13 cellular contexts compared by ENCODE assay signal in the genomic region with DNA sequence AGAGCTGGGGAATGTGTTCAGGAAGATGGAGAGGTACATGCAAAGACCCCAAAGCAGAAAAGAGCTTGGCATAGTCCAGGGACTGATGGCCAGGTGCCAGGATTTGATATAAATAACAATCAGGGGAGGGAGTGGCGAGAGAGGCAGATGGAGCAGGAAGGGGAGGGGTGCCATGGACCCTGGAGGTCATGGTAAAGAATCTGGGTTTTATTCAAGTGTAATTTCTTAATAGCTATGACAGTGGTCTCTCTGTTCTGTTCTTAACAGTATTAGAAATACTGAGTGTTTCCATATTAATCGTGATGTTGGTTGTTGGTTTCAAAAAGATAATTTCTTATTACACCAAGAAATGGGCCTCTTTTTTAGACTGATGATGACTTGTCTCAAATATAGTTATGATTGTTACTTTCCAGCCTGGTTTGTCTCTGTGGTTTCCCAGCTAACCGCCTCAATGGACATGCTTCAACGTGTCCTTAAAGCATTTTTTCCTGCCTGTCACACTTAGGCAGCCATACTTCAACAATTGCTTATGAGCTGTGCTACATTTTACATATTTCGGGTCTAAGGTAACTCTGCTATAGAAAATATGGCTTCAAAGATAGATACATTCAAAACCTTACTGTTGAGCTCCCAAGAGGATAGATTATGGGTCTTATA. TPM values are rescaled to one million over a fixed set of nuclear protein-coding genes. Genes with fewer than 3 reads are reported as not detected.
DNase-seq lines count a peak whose midpoint lies in the region; ATAC-seq and TF ChIP-seq lines count a peak whose summit lies in the region.
"Had no signal": no experiment of that assay in that cellular context is flagged by ENCODE, and none has a peak within 500 bp of the region (broad histone marks: within the 10 kb centered on the region; RNA-seq: fewer than 3 reads in every experiment).

No MANE protein-coding gene starts in this region.

- no peak overlapping the region for H3K4me3 Mint-ChIP-seq in activated naive CD4-positive, alpha-beta T cell treated with anti-CD3 and anti-CD28 coated beads, Interleukin-2, amount 10 ng/mL, durations not matched to agents 7 days and 5 days
- no peak overlapping the region for H3K4me3 Mint-ChIP-seq in chondrocyte (ENCODE audit: unreplicated experiment)

- H3K9me3 ChIP-seq in tibial artery (no peaks in the 10 kb centered on the region), thyroid gland (no peaks in the 10 kb centered on the region)
- H3K9me3 ChIP-seq: vagina had no signal

- intact Hi-C loops in tibial artery (cut with DNase I; ENCODE audit: low total_unique reads) (no loop called here), thyroid gland (cut with DNase I) (no loop called here)

- WGBS in thyroid gland, 2 donors, result 86 to 88% methylated on average over 5 of the region's 5 CpGs

- H3K4me3 ChIP-seq in tibial artery (no peak overlapping the region), thyroid gland (replicated peaks in 1 of 3) (no peak overlapping the region)
- H3K4me3 ChIP-seq: vagina had no signal

- no peaks in the 10 kb centered on the region for H3K36me3 Mint-ChIP-seq in activated naive CD4-positive, alpha-beta T cell treated with anti-CD3 and anti-CD28 coated beads, Interleukin-2, amount 50 U/mL, for 72 hours
- no peaks in the 10 kb centered on the region for H3K36me3 Mint-ChIP-seq in activated naive CD4-positive, alpha-beta T cell treated with anti-CD3 and anti-CD28 coated beads, Interleukin-2, amount 10 ng/mL, durations not matched to agents 7 days and 5 days
- peaks cover 9% of the 10 kb centered on the region for H3K36me3 Mint-ChIP-seq in chondrocyte (ENCODE audit: low read depth)

- TF ChIP-seq CTCF in chondrocyte (IDR thresholded peaks at IDR 0.05), result no peak
- no peak for TF ChIP-seq CTCF in tibial artery (IDR thresholded peaks at IDR 0.05)
- TF ChIP-seq CTCF in thyroid gland (IDR thresholded peaks at IDR 0.05), result no peak

- peak overlapping the region; percentile 65 to 71 for H3K27ac ChIP-seq in tibial artery
- no peak overlapping the region for H3K27ac ChIP-seq in thyroid gland
- H3K27ac ChIP-seq: vagina had no signal

- H3K4me1 Mint-ChIP-seq in activated naive CD4-positive, alpha-beta T cell treated with anti-CD3 and anti-CD28 coated beads, Interleukin-2, amount 10 ng/mL, durations not matched to agents 7 days and 5 days, result no peaks in the 10 kb centered on the region
- H3K4me1 Mint-ChIP-seq in chondrocyte (ENCODE audit: low read depth), result peaks cover 28% of the 10 kb centered on the region

- H3K27me3 ChIP-seq in tibial artery (no peaks in the 10 kb centered on the region), thyroid gland (no peaks in the 10 kb centered on the region)
- H3K27me3 ChIP-seq: vagina had no signal

- no peak for TF ChIP-seq POLR2A in thyroid gland (IDR thresholded peaks at IDR 0.05)

- peak; percentile 50 to 84 for ATAC-seq in activated naive CD4-positive, alpha-beta T cell treated with anti-CD3 and anti-CD28 coated beads, Interleukin-2, amount 50 U/mL, for 72 hours
- no peak for ATAC-seq in HG03457 (IDR thresholded peaks at IDR 0.05; ENCODE audit: unreplicated experiment)
- ATAC-seq: sciatic nerve had no signal

- no peak for DNase-seq in activated naive CD4-positive, alpha-beta T cell treated with anti-CD3 and anti-CD28 coated beads, Interleukin-2, amount 50 U/mL, for 72 hours (ENCODE audit: low spot score in 2 of 2)
- DNase-seq in activated naive CD4-positive, alpha-beta T cell treated with anti-CD3 and anti-CD28 coated beads, Interleukin-2, amount 10 ng/mL, durations not matched to agents 7 days and 5 days, result no peak
- DNase-seq in NCI-H1105 treated with DMSO at 0.1 percent for 48 hours (lab: John Stamatoyannopoulos, UW) (peak; percentile 77), chondrocyte (ENCODE audit: low spot score) (no peak), tibial artery (no peak), thyroid gland (no peak), NCI-H1048 (lab: John Stamatoyannopoulos, UW) (no peak)
- DNase-seq: cerebellar nuclear complex, IMR-90 had no signal

- H3K9me3 Mint-ChIP-seq in activated naive CD4-positive, alpha-beta T cell treated with anti-CD3 and anti-CD28 coated beads, Interleukin-2, amount 50 U/mL, for 72 hours, result no peaks in the 10 kb centered on the region
- H3K9me3 Mint-ChIP-seq in activated naive CD4-positive, alpha-beta T cell treated with anti-CD3 and anti-CD28 coated beads, Interleukin-2, amount 10 ng/mL, durations not matched to agents 7 days and 5 days, result no peaks in the 10 kb centered on the region
- H3K9me3 Mint-ChIP-seq in chondrocyte (ENCODE audit: low read depth), result no peaks in the 10 kb centered on the region
- H3K9me3 Mint-ChIP-seq: activated T-helper 2 cell treated with anti-CD3 and anti-CD28 coated beads, Interferon-gamma antibody, Interleukin-2, Interleukin-4, amounts not matched to agents 10 μg/mL and 5 μg/mL and 100 μg/mL, durations not matched to agents 14 hours and 24 hours and 36 hours had no signal

- peaks cover 0 to 80% (median 35%) of the 10 kb centered on the region in 4 donors for H3K4me1 ChIP-seq in tibial artery
- no peaks in the 10 kb centered on the region for H3K4me1 ChIP-seq in thyroid gland

- H3K27me3 Mint-ChIP-seq in activated naive CD4-positive, alpha-beta T cell treated with anti-CD3 and anti-CD28 coated beads, Interleukin-2, amount 10 ng/mL, durations not matched to agents 7 days and 5 days, result no peaks in the 10 kb centered on the region
- H3K27me3 Mint-ChIP-seq in chondrocyte (ENCODE audit: low read depth), result no peaks in the 10 kb centered on the region

- H3K27ac Mint-ChIP-seq in activated naive CD4-positive, alpha-beta T cell treated with anti-CD3 and anti-CD28 coated beads, Interleukin-2, amount 50 U/mL, for 72 hours, result peak overlapping the region in 1 of 2 donors; percentile 68
- no peak overlapping the region for H3K27ac Mint-ChIP-seq in activated naive CD4-positive, alpha-beta T cell treated with anti-CD3 and anti-CD28 coated beads, Interleukin-2, amount 10 ng/mL, durations not matched to agents 7 days and 5 days
- peak overlapping the region; percentile 70 for H3K27ac Mint-ChIP-seq in chondrocyte (ENCODE audit: unreplicated experiment)
- H3K27ac Mint-ChIP-seq: activated T-helper 2 cell treated with anti-CD3 and anti-CD28 coated beads, Interferon-gamma antibody, Interleukin-2, Interleukin-4, amounts not matched to agents 10 μg/mL and 5 μg/mL and 100 μg/mL, durations not matched to agents 14 hours and 24 hours and 36 hours had no signal

- CTCF ChIA-PET in activated naive CD4-positive, alpha-beta T cell treated with anti-CD3 and anti-CD28 coated beads, Interleukin-2, amount 10 ng/mL, durations not matched to agents 7 days and 5 days (lab: Charles Lee), result interaction anchor here (0.9 to 2.1 kb wide), 3 partner anchors 165 to 205 kb away, joined by 3 to 6 read pairs (median 3); no protein-coding TSS in a partner anchor

- H3K36me3 ChIP-seq in tibial artery (no peaks in the 10 kb centered on the region), thyroid gland (no peaks in the 10 kb centered on the region)
- H3K36me3 ChIP-seq: vagina had no signal

RNA-seq across cellular contexts. Expression of gene MYH10, which starts 49.4 kb away (rescaled TPM):
- 10 to 100 TPM; 23.7 to 33.5 TPM for total RNA-seq in activated naive CD4-positive, alpha-beta T cell treated with anti-CD3 and anti-CD28 coated beads, Interleukin-2, amount 50 U/mL, for 72 hours
- total RNA-seq in chondrocyte (211 to 296 TPM (median 284 TPM) in 3 replicates), thyroid gland (10 to 100 TPM; 40.8 to 72.2 (median 44.2) TPM)

Comparison
In these comparisons a context has a peak if more than half of its experiments do, and no peak if none do; other contexts are left out.
1. H3K27ac ChIP-seq: peak in tibial artery (2 of 2); none in thyroid gland (0 of 3).